Comparison of ENCODE assay signal across 8 cellular contexts in the genomic region with DNA sequence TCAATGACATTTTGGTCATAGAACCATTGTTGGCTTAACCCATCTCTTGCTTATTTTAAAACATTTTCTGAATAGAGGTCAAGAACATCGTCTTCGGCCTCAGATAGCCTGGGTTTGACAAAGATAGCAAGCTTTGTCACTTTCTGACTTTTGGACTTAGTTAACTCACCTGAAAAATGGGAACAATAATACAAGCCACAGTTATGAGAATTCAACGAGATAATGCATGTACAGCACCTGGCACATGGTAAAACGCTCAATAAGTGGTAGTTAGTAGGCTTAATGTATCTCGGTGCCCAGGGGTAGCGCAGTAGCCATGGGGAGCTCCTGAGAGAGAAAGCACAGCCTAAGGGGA. TPM values are rescaled to one million over a fixed set of nuclear protein-coding genes. Genes with fewer than 3 reads are reported as not detected.
DNase-seq lines count a peak whose midpoint lies in the region; ATAC-seq and TF ChIP-seq lines count a peak whose summit lies in the region.

No MANE protein-coding gene starts in this region.

- ATAC-seq in GM18505 (IDR thresholded peaks at IDR 0.05; ENCODE audit: unreplicated experiment), result no peak
- no peak for ATAC-seq in GM18867 (IDR thresholded peaks at IDR 0.05; ENCODE audit: unreplicated experiment)
- no peak for ATAC-seq in HG03095 (IDR thresholded peaks at IDR 0.05; ENCODE audit: unreplicated experiment)

- H3K27ac ChIP-seq in DOHH2 (ENCODE audit: low read depth, low read length), result peak overlapping the region; percentile 16; the same call in 1 of the 2 replicates
- peak overlapping the region in 54 of 59 donors; percentile 31 to 93 (median 80) for H3K27ac ChIP-seq in dorsolateral prefrontal cortex

- TF ChIP-seq CTCF in DOHH2 (IDR thresholded peaks at IDR 0.05; ENCODE audit: low read depth, low read length, poor library complexity, severe bottlenecking), result no peak
- TF ChIP-seq CTCF in dorsolateral prefrontal cortex (IDR thresholded peaks at IDR 0.05 in 54 of 56, conservative IDR thresholded peaks at IDR 0.05 in 2 of 56; ENCODE audit: low read depth in 1 of 56, partially characterized antibody in 56 of 56), result no peak

- H3F3A ChIP-seq in DOHH2 (ENCODE audit: control insufficient read depth, insufficient read depth), result no peaks in the 10 kb centered on the region

- H3K79me2 ChIP-seq in DOHH2 (ENCODE audit: control insufficient read depth, low read length), result peaks cover 89% of the 10 kb centered on the region

- peak overlapping the region; percentile 83 for H2AFZ ChIP-seq in neuron (ENCODE audit: low read depth, low read length)

- H4K20me1 ChIP-seq in DOHH2 (ENCODE audit: control insufficient read depth, insufficient read depth, low read depth, low read length), result peaks cover 10% of the 10 kb centered on the region

- H3K36me3 ChIP-seq in DOHH2 (ENCODE audit: control insufficient read depth, low read length) (peaks cover 22% of the 10 kb centered on the region), neuron (ENCODE audit: insufficient read depth, low read length) (peaks cover 17% of the 10 kb centered on the region)

- H3K27me3 ChIP-seq in DOHH2 (ENCODE audit: control insufficient read depth, low read length) (no peaks in the 10 kb centered on the region), dorsolateral prefrontal cortex (no peaks in the 10 kb centered on the region), neuron (ENCODE audit: insufficient read depth, low read length) (no peaks in the 10 kb centered on the region)

- no peaks in the 10 kb centered on the region for H3K9me3 ChIP-seq in DOHH2 (ENCODE audit: control insufficient read depth, insufficient read depth, low read length)
- no peaks in the 10 kb centered on the region for H3K9me3 ChIP-seq in neuron (ENCODE audit: low read length)

- H3K4me2 ChIP-seq in DOHH2 (ENCODE audit: low read length), result peak overlapping the region; percentile 90

- no peak for DNase-seq in Jurkat, Clone E6-1 (ENCODE audit: low read depth, low spot score)
- no peak for DNase-seq in dorsolateral prefrontal cortex
- no peak for DNase-seq in amniotic stem cell (lab: John Stamatoyannopoulos, UW)

- no peaks in the 10 kb centered on the region for H3K9me2 ChIP-seq in DOHH2 (replicated peaks; ENCODE audit: control insufficient read depth, low read length)

- H3K4me3 ChIP-seq in DOHH2 (ENCODE audit: low read length) (peak overlapping the region; percentile 92), dorsolateral prefrontal cortex (peak overlapping the region; percentile 68 to 99 (median 90)), neuron (ENCODE audit: low read length) (peak overlapping the region; percentile 72)
- peak overlapping the region; percentile 95 for H3K4me3 ChIP-seq in Jurkat, Clone E6-1 (ENCODE audit: low read length)

- no peak for TF ChIP-seq POLR2A in GM18505 (IDR thresholded peaks at IDR 0.05; ENCODE audit: borderline replicate concordance, extremely low read depth, insufficient read depth, insufficient read length)

- H3K4me1 ChIP-seq in DOHH2 (ENCODE audit: control insufficient read depth, low read length) (peaks cover 42% of the 10 kb centered on the region), neuron (ENCODE audit: insufficient read depth, low read length) (peaks cover 26% of the 10 kb centered on the region)

- intact Hi-C loops in dorsolateral prefrontal cortex (cut with DNase I), result loop anchor here in 1 of 2 donors (10.0 kb wide), 1 partner anchor 121 kb away; no protein-coding TSS in a partner anchor

RNA-seq across cellular contexts. Expression of a gene that starts 0.4 kb away (rescaled TPM):
- polyA plus RNA-seq in Jurkat, Clone E6-1 (2012; ENCODE audit: insufficient read depth, insufficient read length), result 93.3 TPM
- total RNA-seq in dorsolateral prefrontal cortex, result 10 to 100 TPM; 44.7 to 78.3 (median 57.9) TPM

RNA-seq across cellular contexts. Expression of a gene that starts 4.7 kb away (rescaled TPM):
- 73.1 TPM for polyA plus RNA-seq in Jurkat, Clone E6-1 (2012; ENCODE audit: insufficient read depth, insufficient read length)
- 10 to 100 TPM; 26.1 to 44.6 (median 33.3) TPM for total RNA-seq in dorsolateral prefrontal cortex
